Comparison of ENCODE assay signal across 17 cellular contexts in genomic region chr4:6338951-6339817, GRCh38.
"Had no signal": no experiment of that assay in that cellular context is flagged by ENCODE, and none has a peak within 500 bp of the region (broad histone marks: within the 10 kb centered on the region; RNA-seq: fewer than 3 reads in every experiment).

No MANE protein-coding gene starts in this region.

- H3K36me3 ChIP-seq: cardiac muscle cell, left ventricle myocardium inferior, tibial nerve, uterus, WERI-Rb-1 had no signal

- H3K4me3 ChIP-seq: cardiac muscle cell, coronary artery, left ventricle myocardium inferior, tibial nerve, uterus had no signal

- H3K36me3 Mint-ChIP-seq: activated naive CD4-positive, alpha-beta T cell treated with anti-CD3 and anti-CD28 coated beads, Interleukin-2, amount 50 U/mL, for 24 hours had no signal

- H3K4me3 Mint-ChIP-seq: activated naive CD4-positive, alpha-beta T cell treated with anti-CD3 and anti-CD28 coated beads, Interleukin-2, amount 50 U/mL, for 24 hours; neural crest cell had no signal

- H3K9me3 ChIP-seq: tibial nerve, uterus had no signal

- DNase-seq: activated CD4-positive, alpha-beta T cell treated with anti-CD3 and anti-CD28 coated beads for 1 hour; activated gamma-delta T cell; activated T-cell treated with anti-CD3 and anti-CD28 coated beads, Interleukin-2, amount 50 U/mL, for 72 hours; erythroblast; foreskin melanocyte; hypothalamus; left ventricle myocardium inferior; stimulated activated CD8-positive, alpha-beta memory T cell treated with anti-CD3 and anti-CD28 coated beads, Interleukin-4, amount 100 ng/mL, for 48 hours; stimulated activated naive CD8-positive, alpha-beta T cell treated with anti-CD3 and anti-CD28 coated beads, Interleukin-15, Interleukin-2, amounts not matched to agents 100 U/mL and 50 U/mL, for 24 hours; T-helper 2 cell; uterus; WERI-Rb-1 had no signal

- H3K4me1 ChIP-seq: uterus had no signal

- H3K27ac Mint-ChIP-seq: activated T-cell treated with anti-CD3 and anti-CD28 coated beads, Interleukin-2, amount 50 U/mL, for 72 hours had no signal

- H3K9me3 Mint-ChIP-seq: activated naive CD4-positive, alpha-beta T cell treated with anti-CD3 and anti-CD28 coated beads, Interleukin-2, amount 50 U/mL, for 24 hours; activated T-cell treated with anti-CD3 and anti-CD28 coated beads, Interleukin-2, amount 50 U/mL, for 72 hours; neural crest cell had no signal

- H3K27me3 ChIP-seq: uterus had no signal

- H3K27ac ChIP-seq: cardiac muscle cell, coronary artery, left ventricle myocardium inferior, tibial nerve, uterus, WERI-Rb-1 had no signal
